8 cellular contexts compared by ENCODE assay signal in the genomic region with DNA sequence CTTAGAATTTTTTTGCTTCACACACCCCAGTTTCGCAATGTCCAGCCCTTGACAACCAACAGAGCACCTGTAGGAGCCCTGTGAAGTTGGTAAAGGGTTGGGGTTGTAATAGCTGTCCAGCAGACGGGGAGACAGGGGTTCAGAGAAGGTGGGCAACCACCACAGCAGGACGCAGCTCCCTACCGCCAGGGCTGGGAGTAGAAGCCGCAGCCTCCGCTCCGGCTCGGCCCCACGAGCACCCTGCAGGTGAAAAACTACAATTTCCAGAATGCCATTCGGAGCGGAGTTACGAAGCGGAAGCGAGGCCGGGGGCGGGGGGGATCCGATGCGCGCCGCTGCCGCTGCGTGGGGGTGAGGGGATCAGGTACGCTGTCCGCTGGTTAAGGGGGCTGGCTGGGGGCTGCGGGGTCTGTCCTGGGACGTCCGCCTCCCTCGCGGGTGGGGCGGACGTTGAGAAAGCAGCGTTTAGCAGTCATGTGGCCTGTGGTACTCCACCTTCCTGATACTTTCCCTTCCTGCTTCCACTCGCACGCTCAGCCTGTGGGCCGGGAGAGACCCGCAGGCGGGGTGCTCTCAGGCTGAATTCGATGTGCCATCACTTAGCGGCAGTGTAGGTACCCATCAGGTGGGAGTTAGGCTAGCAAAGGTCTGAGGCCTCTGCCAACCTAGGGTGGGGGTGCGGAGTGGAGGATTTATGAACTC. TPM values are rescaled to one million over a fixed set of nuclear protein-coding genes. Genes with fewer than 3 reads are reported as not detected.
DNase-seq lines count a peak whose midpoint lies in the region; ATAC-seq, FAIRE-seq and TF ChIP-seq lines count a peak whose summit lies in the region.

A gene with protein sequence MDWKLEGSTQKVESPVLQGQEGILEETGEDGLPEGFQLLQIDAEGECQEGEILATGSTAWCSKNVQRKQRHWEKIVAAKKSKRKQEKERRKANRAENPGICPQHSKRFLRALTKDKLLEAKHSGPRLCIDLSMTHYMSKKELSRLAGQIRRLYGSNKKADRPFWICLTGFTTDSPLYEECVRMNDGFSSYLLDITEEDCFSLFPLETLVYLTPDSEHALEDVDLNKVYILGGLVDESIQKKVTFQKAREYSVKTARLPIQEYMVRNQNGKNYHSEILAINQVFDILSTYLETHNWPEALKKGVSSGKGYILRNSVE (plus strand): TSS at position 317 of the 702 bp plus-strand sequence. CDS start 8,127 bp downstream, outside the sequence.

- H2AFZ ChIP-seq in astrocyte (ENCODE audit: low read depth, low read length) (peak within 1 kb of the TSS; percentile 96), hepatocyte (peak within 1 kb of the TSS; percentile 98)

- peaks cover 6% of the 10 kb centered on the region for H3K4me1 ChIP-seq in astrocyte (ENCODE audit: insufficient read depth, low read length)
- peaks cover 5% of the 10 kb centered on the region for H3K4me1 ChIP-seq in hepatocyte (ENCODE audit: insufficient read depth)
- H3K4me1 ChIP-seq in aorta (ENCODE audit: control insufficient read depth in 1 of 2, insufficient read depth in 2 of 2, low read length in 2 of 2): peaks cover 0 to 3% of the 10 kb centered on the region in 2 donors

- no peak for TF ChIP-seq CTCF in GM06990 (IDR thresholded peaks at IDR 0.05; ENCODE audit: insufficient read depth, low read length, poor library complexity, severe bottlenecking)
- TF ChIP-seq CTCF in HFF-Myc (IDR thresholded peaks at IDR 0.05; ENCODE audit: low read depth, low read length, missing control alignments): no peak
- no peak for TF ChIP-seq CTCF in astrocyte (IDR thresholded peaks at IDR 0.05; ENCODE audit: insufficient read depth, low read depth, low read length)
- no peak for TF ChIP-seq CTCF in hepatocyte (IDR thresholded peaks at IDR 0.05; ENCODE audit: poor library complexity)

- H4K20me1 ChIP-seq in astrocyte (ENCODE audit: insufficient read depth, low read length): no peaks in the 10 kb centered on the region
- H4K20me1 ChIP-seq in hepatocyte (ENCODE audit: insufficient read depth, poor library complexity, severe bottlenecking): no peaks in the 10 kb centered on the region

- peak; percentile 82 for DNase-seq in GM06990 (ENCODE audit: extremely low read depth, insufficient read length)
- no peak for DNase-seq in HFF-Myc (ENCODE audit: extremely low read depth, low read depth)
- peak; percentile 54 for DNase-seq in NCI-H1092 (lab: John Stamatoyannopoulos, UW)
- peak; percentile 33 to 85 (median 57) for DNase-seq in T-helper 2 cell
- peak; percentile 63 for DNase-seq in astrocyte (ENCODE audit: low read depth)
- DNase-seq in hepatocyte (ENCODE audit: low spot score): peak; percentile 84
- DNase-seq in renal cortical epithelial cell (ENCODE audit: low read depth): peak; percentile 68
- DNase-seq in aorta: peak; percentile 65 to 89

- no peak for FAIRE-seq in astrocyte (lab: Jason Lieb, UNC)

- intact Hi-C loops in aorta (cut with DNase I): no loop called here

- no peaks in the 10 kb centered on the region for H3K27me3 Mint-ChIP-seq in astrocyte (ENCODE audit: low read depth, unreplicated experiment)

- H3K4me3 Mint-ChIP-seq in astrocyte (ENCODE audit: unreplicated experiment): peak within 1 kb of the TSS; percentile 95

- peaks cover 10% of the 10 kb centered on the region for H3K79me2 ChIP-seq in astrocyte (ENCODE audit: insufficient read depth, low read length)
- H3K79me2 ChIP-seq in hepatocyte: peaks cover 15% of the 10 kb centered on the region

- peaks cover 2% of the 10 kb centered on the region for H3K9me3 Mint-ChIP-seq in astrocyte (ENCODE audit: unreplicated experiment)

- H3K36me3 Mint-ChIP-seq in astrocyte (ENCODE audit: low read depth, unreplicated experiment): no peaks in the 10 kb centered on the region

- H3K27ac ChIP-seq in astrocyte (ENCODE audit: low read depth, low read length) (peak within 1 kb of the TSS; percentile 74), hepatocyte (peak within 1 kb of the TSS; percentile 86), aorta (ENCODE audit: low read depth in 1 of 2, low read length in 2 of 2) (peak within 1 kb of the TSS in 1 of 2 donors; percentile 16)

- H3K27me3 ChIP-seq in GM06990 (replicated peaks; ENCODE audit: control insufficient read depth, insufficient read depth, low read length) (no peaks in the 10 kb centered on the region), astrocyte (ENCODE audit: insufficient read depth, low read length) (no peaks in the 10 kb centered on the region), hepatocyte (no peaks in the 10 kb centered on the region), aorta (ENCODE audit: control insufficient read depth in 1 of 2, insufficient read depth in 2 of 2, low read length in 1 of 2) (no peaks in the 10 kb centered on the region)

- H3K9me2 ChIP-seq in hepatocyte (replicated peaks; ENCODE audit: insufficient read depth): no peaks in the 10 kb centered on the region

- 6% methylated on average over 31 of the region's 40 CpGs for whole genome bisulfite sequencing in hepatocyte (ENCODE audit: low lambda C conversion rate, missing lambda C conversion rate)
- 3 to 4% methylated on average over 30 to 40 of the region's 40 CpGs for WGBS in aorta, 2 donors

- peak; percentile 94 for ATAC-seq in aorta (ENCODE audit: low FRiP score)

- peak within 1 kb of the TSS; percentile 85 for H3K4me2 ChIP-seq in astrocyte (ENCODE audit: low read length)
- H3K4me2 ChIP-seq in hepatocyte: peak within 1 kb of the TSS; percentile 90

- H3K27ac Mint-ChIP-seq in astrocyte (ENCODE audit: unreplicated experiment): peak within 1 kb of the TSS; percentile 75

- H3K9me3 ChIP-seq in astrocyte (ENCODE audit: insufficient read depth, low read depth, low read length) (no peaks in the 10 kb centered on the region), hepatocyte (ENCODE audit: low read depth) (no peaks in the 10 kb centered on the region), aorta (ENCODE audit: control insufficient read depth, low read length) (no peaks in the 10 kb centered on the region)

- H3K4me3 ChIP-seq in GM06990 (replicated peaks; ENCODE audit: low read depth, low read length) (peak within 1 kb of the TSS; percentile 71), HFF-Myc (replicated peaks; ENCODE audit: low read depth, low read length) (peak within 1 kb of the TSS; percentile 83), astrocyte (ENCODE audit: insufficient read depth, low read depth, low read length) (peak within 1 kb of the TSS; percentile 74), hepatocyte (peak within 1 kb of the TSS; percentile 82), aorta (ENCODE audit: low read length in 2 of 2) (peak within 1 kb of the TSS; percentile 71 to 93)

- no peaks in the 10 kb centered on the region for H3K4me1 Mint-ChIP-seq in astrocyte (ENCODE audit: low read depth, unreplicated experiment)

- peak within 1 kb of the TSS; percentile 89 for H3K9ac ChIP-seq in astrocyte (ENCODE audit: low read length)

- H3K36me3 ChIP-seq in GM06990 (ENCODE audit: control insufficient read depth, insufficient read depth, low read length) (no peaks in the 10 kb centered on the region), astrocyte (ENCODE audit: insufficient read depth, low read length) (no peaks in the 10 kb centered on the region), hepatocyte (replicated peaks; ENCODE audit: insufficient read depth, low read depth) (no peaks in the 10 kb centered on the region), aorta (ENCODE audit: control insufficient read depth in 1 of 2, insufficient read depth in 2 of 2, low read length in 1 of 2) (no peaks in the 10 kb centered on the region)

RNA-seq across cellular contexts. Expression of the gene that starts here (rescaled TPM):
- total RNA-seq in astrocyte (4.2 and 6.2 TPM in 2 replicates), hepatocyte (3.0 and 5.2 TPM in 2 replicates), renal cortical epithelial cell (3.0 and 7.4 TPM in 2 replicates), aorta (10 to 100 TPM in 1 of 2 donors, 1 to 10 TPM in 1; 8.1 to 17.4 TPM)
- polyA plus RNA-seq in hepatocyte (4.1 and 4.8 TPM in 2 replicates), aorta (1 to 10 TPM; 4.6 to 9.0 TPM)
